17 cellular contexts compared by ENCODE assay signal in the genomic region with DNA sequence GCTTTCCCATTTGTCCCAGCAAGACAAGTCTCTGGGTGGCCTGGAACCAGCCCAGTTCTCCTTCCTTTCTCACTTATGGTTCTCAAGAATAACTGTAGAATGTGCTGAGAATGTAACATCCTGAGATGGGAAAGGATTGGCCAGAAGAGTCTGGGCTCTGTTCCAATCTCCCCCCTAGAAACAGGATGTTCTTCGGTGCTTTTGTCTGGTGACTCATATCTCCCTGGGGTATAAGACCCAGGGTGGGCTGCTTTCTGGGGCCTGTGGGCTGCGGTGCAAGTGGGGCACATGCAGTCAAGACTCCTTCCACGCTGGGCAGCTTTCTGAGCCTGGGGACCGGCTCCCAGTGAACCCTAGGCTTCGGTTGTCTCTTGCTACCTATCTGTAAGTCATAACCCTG.
A peak's percentile ranks its signal among the peaks of the same experiment; 100 is the strongest.
DNase-seq lines count a peak whose midpoint lies in the region; ATAC-seq, FAIRE-seq and TF ChIP-seq lines count a peak whose summit lies in the region.
"Had no signal": no experiment of that assay in that cellular context is flagged by ENCODE, and none has a peak within 500 bp of the region (broad histone marks: within the 10 kb centered on the region; RNA-seq: fewer than 3 reads in every experiment).

No MANE protein-coding gene starts in this region.

- no peaks in the 10 kb centered on the region for H4K20me1 ChIP-seq in H1 (replicated peaks in 1 of 2; ENCODE audit: control insufficient read depth in 1 of 2, insufficient read depth in 2 of 2, low read length in 2 of 2)

- CTCF ChIA-PET in HEK293 (lab: Yijun Ruan, JAX) (no interaction called here), H1 (lab: Charles Lee; ENCODE audit: partially characterized antibody) (no interaction called here)

- H3K18ac ChIP-seq in H1 (ENCODE audit: extremely low read depth, low read length): no peak overlapping the region

- no peak for TF ChIP-seq EP300 in H1 (IDR thresholded peaks at IDR 0.05; ENCODE audit: borderline replicate concordance in 1 of 2, low read depth in 2 of 2, low read length in 2 of 2)

- no peaks in the 10 kb centered on the region for H3K79me2 ChIP-seq in H1 (ENCODE audit: control insufficient read depth in 1 of 2, insufficient read depth in 2 of 2, low read length in 2 of 2)

- H3K14ac ChIP-seq in H1 (ENCODE audit: insufficient read length): no peak overlapping the region

- POLR2A ChIA-PET in HEK293 (lab: Yijun Ruan, JAX) (no interaction called here), H1 (lab: Charles Lee; ENCODE audit: partially characterized antibody) (no interaction called here)

- DNase-seq in astrocyte of the cerebellum (ENCODE audit: low read depth) (peak; percentile 48), H1 (ENCODE audit: low read depth in 1 of 2, low spot score in 2 of 2) (no peak), ascending aorta (ENCODE audit: low spot score in 2 of 2) (no peak), osteocyte (ENCODE audit: extremely low spot score, unreplicated experiment) (no peak), NCI-H128 (lab: John Stamatoyannopoulos, UW; ENCODE audit: unreplicated experiment) (no peak)
- DNase-seq: ACHN, DMS79, H9, KBM-7, NCI-H1105, NCI-H1694, NCI-H2081 treated with DMSO at 0.1 percent for 48 hours, NCI-H774, SHP77 had no signal

- H3K27me3 Mint-ChIP-seq in osteocyte (ENCODE audit: unreplicated experiment): peaks cover 10% of the 10 kb centered on the region

- no peak for TF ChIP-seq RAD21 in H1 (IDR thresholded peaks at IDR 0.05 in 1 of 2, conservative IDR thresholded peaks at IDR 0.05 in 1 of 2; ENCODE audit: low read depth in 2 of 2, low read length in 2 of 2)

- no peak for TF ChIP-seq POLR2A in H1 (IDR thresholded peaks at IDR 0.05; ENCODE audit: control extremely low read depth in 1 of 2, low read depth in 2 of 2, low read length in 2 of 2)

- no peak overlapping the region for H3K4ac ChIP-seq in H1 (replicated peaks; ENCODE audit: insufficient read length, low read depth, low read length)

- H3K27me3 ChIP-seq in H1 (replicated peaks in 1 of 4; ENCODE audit: control insufficient read depth in 3 of 4, extremely low read depth in 1 of 4, insufficient read depth in 3 of 4, low read length in 3 of 4): no peaks in the 10 kb centered on the region; a peak in 1 of 7 replicates
- no peaks in the 10 kb centered on the region for H3K27me3 ChIP-seq in ascending aorta

- no peak overlapping the region for H2BK120ac ChIP-seq in H1 (replicated peaks; ENCODE audit: low read depth, low read length)

- no peak overlapping the region for H4K91ac ChIP-seq in H1 (replicated peaks; ENCODE audit: insufficient read length, low read length)

- intact Hi-C loops in ascending aorta (cut with DNase I): no loop called here

- 95% methylated on average over 5 of the region's 5 CpGs; no CpG with 5 or more reads in 1 of the 2 experiments for WGBS in H1 (ENCODE audit: extremely low coverage in 1 of 2, insufficient coverage in 1 of 2, insufficient read length in 1 of 2, insufficient replicate concordance in 2 of 2, low coverage in 1 of 2, low lambda C conversion rate in 2 of 2, missing lambda C conversion rate in 1 of 2), 2 experiments

- H2BK5ac ChIP-seq in H1 (ENCODE audit: low read depth, low read length): no peak overlapping the region

- in situ Hi-C loops in astrocyte of the cerebellum (cut with HindIII; ENCODE audit: low sequenced_read_pairs): loop anchor here (5.0 kb wide), 1 partner anchor 56 kb away; no protein-coding TSS in a partner anchor

- no peaks in the 10 kb centered on the region for H3K23me2 ChIP-seq in H1 (ENCODE audit: low read depth, low read length)

- no peak overlapping the region for H3K4me3 Mint-ChIP-seq in osteocyte (ENCODE audit: unreplicated experiment)
- H3K4me3 Mint-ChIP-seq: CD14-positive monocyte, H9 had no signal

- H3K56ac ChIP-seq in H1 (replicated peaks; ENCODE audit: insufficient read length, low read depth, low read length): no peak overlapping the region

- H3K9ac ChIP-seq in H1 (replicated peaks in 1 of 4; ENCODE audit: extremely low read depth in 1 of 4, low read depth in 3 of 4, low read length in 3 of 4): no peak overlapping the region

- H3K27ac Mint-ChIP-seq in osteocyte (ENCODE audit: unreplicated experiment): no peak overlapping the region

- no peak overlapping the region for H2AK5ac ChIP-seq in H1 (ENCODE audit: low read depth, low read length)

- no peak for FAIRE-seq in H1 (lab: Jason Lieb, UNC)

- no peak for ATAC-seq in esophagus mucosa

- no peaks in the 10 kb centered on the region for H3K9me3 ChIP-seq in HEK293 (ENCODE audit: control insufficient read depth, insufficient read depth, low read depth, low read length)
- H3K9me3 ChIP-seq in H1 (ENCODE audit: insufficient read depth in 2 of 2, low read depth in 1 of 2, low read length in 1 of 2): 0 out of 4 replicates have a peak, but pooled peaks cover 0 to 2% of the 10 kb centered on the region in 2 experiments
- H3K9me3 ChIP-seq in ascending aorta: no peaks in the 10 kb centered on the region

- H3K4me3 ChIP-seq in HEK293 (ENCODE audit: low read depth, low read length): no peak overlapping the region
- H3K4me3 ChIP-seq in astrocyte of the cerebellum (ENCODE audit: low read depth, low read length): no peak overlapping the region
- no peak overlapping the region for H3K4me3 ChIP-seq in H1 (ENCODE audit: extremely low read depth in 1 of 4, insufficient read depth in 2 of 4, low read depth in 3 of 4, low read length in 4 of 4)
- H3K4me3 ChIP-seq in ascending aorta: no peak overlapping the region

- H4K8ac ChIP-seq in H1 (ENCODE audit: extremely low read depth, insufficient read depth, low read length): no peak overlapping the region

- no peak overlapping the region for H3K4me2 ChIP-seq in H1 (ENCODE audit: insufficient read depth in 1 of 2, low read depth in 2 of 2, low read length in 2 of 2)

- H3K79me1 ChIP-seq in H1 (ENCODE audit: low read depth, low read length): no peaks in the 10 kb centered on the region

- no peak overlapping the region for H2BK15ac ChIP-seq in H1 (ENCODE audit: low read length)

- H2BK20ac ChIP-seq in H1 (ENCODE audit: low read length): no peak overlapping the region

- H3K23ac ChIP-seq in H1 (ENCODE audit: insufficient read length): no peak overlapping the region

- peaks cover 8% of the 10 kb centered on the region for H3K4me1 Mint-ChIP-seq in osteocyte (ENCODE audit: unreplicated experiment)
- H3K4me1 Mint-ChIP-seq: CD14-positive monocyte had no signal

- H3K4me1 ChIP-seq in HEK293 (ENCODE audit: control insufficient read depth, insufficient read depth, low read length) (no peaks in the 10 kb centered on the region), H1 (replicated peaks in 1 of 4; ENCODE audit: control insufficient read depth in 3 of 4, insufficient read depth in 4 of 4, low read length in 3 of 4) (peaks cover under 1 to 2% (median 1%) of the 10 kb centered on the region in 4 experiments; a peak in 5 of 7 replicates), ascending aorta (no peaks in the 10 kb centered on the region)

- H2BK12ac ChIP-seq in H1 (ENCODE audit: low read depth, low read length): 0 out of 2 replicates have a peak overlapping the region, but pooled peaks have one; percentile 7

- H3K36me3 Mint-ChIP-seq in osteocyte (ENCODE audit: unreplicated experiment): no peaks in the 10 kb centered on the region
- H3K36me3 Mint-ChIP-seq: CD14-positive monocyte had no signal

- H3K36me3 ChIP-seq in HEK293 (ENCODE audit: control insufficient read depth in 2 of 2, insufficient read depth in 1 of 2, low read length in 2 of 2) (no peaks in the 10 kb centered on the region), H1 (ENCODE audit: control insufficient read depth in 2 of 4, insufficient read depth in 4 of 4, low read length in 3 of 4) (no peaks in the 10 kb centered on the region), ascending aorta (no peaks in the 10 kb centered on the region)

- no peak overlapping the region for H4K5ac ChIP-seq in H1 (ENCODE audit: insufficient read length, low read depth, low read length)

- H2AFZ ChIP-seq in H1 (ENCODE audit: low read length): no peak overlapping the region

- H3K9me3 Mint-ChIP-seq in osteocyte (ENCODE audit: unreplicated experiment): no peaks in the 10 kb centered on the region

- H3K27ac ChIP-seq in HEK293 (ENCODE audit: extremely low read depth, low read depth, low read length) (no peak overlapping the region), H1 (ENCODE audit: low read depth, low read length) (no peak overlapping the region), ascending aorta (no peak overlapping the region)

- TF ChIP-seq CTCF in HEK293 (tag by site-specific recombination; IDR thresholded peaks at IDR 0.05) (no peak), astrocyte of the cerebellum (IDR thresholded peaks at IDR 0.05; ENCODE audit: low read depth, low read length, missing control alignments) (no peak), H1 (IDR thresholded peaks at IDR 0.05; ENCODE audit: control extremely low read depth in 1 of 3, insufficient read depth in 1 of 3, low read depth in 1 of 3, low read length in 3 of 3) (no peak), ascending aorta (IDR thresholded peaks at IDR 0.05) (no peak), osteocyte (IDR thresholded peaks at IDR 0.05) (no peak)

TF ChIP-seq in HEK293, 187 proteins besides CTCF, POLR2A, EP300 and RAD21:
- peak; percentile 24; the same call in 1 of the 2 replicates for TF ChIP-seq GLIS1 (tag by site-specific recombination; IDR thresholded peaks at IDR 0.05)
- no peak for TF ChIP-seq ZNF501 (tag by site-specific recombination; IDR thresholded peaks at IDR 0.05)
- TF ChIP-seq ZIC2 (tag by site-specific recombination; IDR thresholded peaks at IDR 0.05): peak; percentile 84
TF ChIP-seq in HEK293: peak in this region for 2.

TF ChIP-seq in H1, 55 proteins besides CTCF, POLR2A, EP300 and RAD21:
- TF ChIP-seq SAP30 (IDR thresholded peaks at IDR 0.05; ENCODE audit: insufficient read depth, insufficient replicate concordance, low read length) (no peak), JUND (IDR thresholded peaks at IDR 0.05; ENCODE audit: low read length) (no peak), BACH1 (IDR thresholded peaks at IDR 0.05; ENCODE audit: low read length) (no peak)
- TF ChIP-seq, protein P1, sequence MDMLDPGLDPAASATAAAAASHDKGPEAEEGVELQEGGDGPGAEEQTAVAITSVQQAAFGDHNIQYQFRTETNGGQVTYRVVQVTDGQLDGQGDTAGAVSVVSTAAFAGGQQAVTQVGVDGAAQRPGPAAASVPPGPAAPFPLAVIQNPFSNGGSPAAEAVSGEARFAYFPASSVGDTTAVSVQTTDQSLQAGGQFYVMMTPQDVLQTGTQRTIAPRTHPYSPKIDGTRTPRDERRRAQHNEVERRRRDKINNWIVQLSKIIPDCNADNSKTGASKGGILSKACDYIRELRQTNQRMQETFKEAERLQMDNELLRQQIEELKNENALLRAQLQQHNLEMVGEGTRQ (IDR thresholded peaks at IDR 0.05; ENCODE audit: low read length): no peak
TF ChIP-seq in H1: peak in this region for 0.
